ENCODE assay signal across 10 cellular contexts in the genomic region with DNA sequence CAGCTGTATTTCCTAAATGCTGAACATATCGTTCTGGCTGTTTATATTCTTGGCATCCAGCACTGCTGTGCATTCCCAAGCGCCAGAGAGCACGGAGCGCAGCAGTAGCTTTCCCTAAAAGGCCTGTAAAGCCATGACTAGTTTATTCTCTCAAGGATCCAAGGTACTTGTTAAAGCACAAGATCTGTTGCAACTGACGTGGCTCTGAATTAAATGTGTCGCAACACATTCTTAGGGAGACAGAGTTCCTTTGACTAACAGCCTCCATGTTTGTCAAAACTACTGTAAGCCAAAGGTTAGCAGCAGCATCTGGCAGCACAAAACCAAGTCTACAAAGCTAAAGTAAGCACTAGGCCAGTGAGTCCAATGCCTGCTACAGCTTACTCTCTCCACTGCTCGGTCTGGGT.
A peak's percentile ranks its signal among the peaks of the same experiment; 100 is the strongest.
DNase-seq lines count a peak whose midpoint lies in the region; ATAC-seq, FAIRE-seq and TF ChIP-seq lines count a peak whose summit lies in the region.
"Had no signal": no experiment of that assay in that cellular context is flagged by ENCODE, and none has a peak within 500 bp of the region (broad histone marks: within the 10 kb centered on the region; RNA-seq: fewer than 3 reads in every experiment).

No MANE protein-coding gene starts in this region.

- WGBS in hepatocyte (ENCODE audit: low lambda C conversion rate, missing lambda C conversion rate): 39% methylated on average over 7 of the region's 7 CpGs

- H3K9ac ChIP-seq in astrocyte (ENCODE audit: low read length): no peak overlapping the region

- no peaks in the 10 kb centered on the region for H3K9me3 ChIP-seq in astrocyte (ENCODE audit: insufficient read depth, low read depth, low read length)
- H3K9me3 ChIP-seq in hepatocyte (ENCODE audit: low read depth): no peaks in the 10 kb centered on the region

- H3K79me2 ChIP-seq in astrocyte (ENCODE audit: insufficient read depth, low read length) (no peaks in the 10 kb centered on the region), hepatocyte (no peaks in the 10 kb centered on the region)

- H3K27ac ChIP-seq in astrocyte (ENCODE audit: low read depth, low read length): peak overlapping the region; percentile 10
- peak overlapping the region; percentile 83 for H3K27ac ChIP-seq in hepatocyte

- H3K27me3 ChIP-seq in astrocyte (ENCODE audit: insufficient read depth, low read length) (no peaks in the 10 kb centered on the region), hepatocyte (no peaks in the 10 kb centered on the region)

- H3K27me3 Mint-ChIP-seq in HFFc6 (ENCODE audit: insufficient read depth) (peaks cover 4% of the 10 kb centered on the region), astrocyte (ENCODE audit: low read depth, unreplicated experiment) (no peaks in the 10 kb centered on the region)

- H3K4me1 Mint-ChIP-seq in HFFc6 (ENCODE audit: low read depth): peaks cover 24% of the 10 kb centered on the region
- H3K4me1 Mint-ChIP-seq in astrocyte (ENCODE audit: low read depth, unreplicated experiment): peaks cover 30% of the 10 kb centered on the region

- DNase-seq in HFFc6 (peak; percentile 58), astrocyte (ENCODE audit: low read depth) (peak; percentile 78), hepatocyte (ENCODE audit: low spot score) (peak; percentile 68), smooth muscle cell of the brain vasculature (ENCODE audit: low read depth, low spot score) (peak; percentile 86), ecto neural progenitor cell (ENCODE audit: low spot score) (no peak), pons (ENCODE audit: low spot score) (no peak), iPS-NIHi7 (ENCODE audit: extremely low spot score) (no peak)
- DNase-seq: H7, hypothalamus had no signal

- H3K4me1 ChIP-seq in astrocyte (ENCODE audit: insufficient read depth, low read length): peaks cover 20% of the 10 kb centered on the region
- H3K4me1 ChIP-seq in hepatocyte (ENCODE audit: insufficient read depth): peaks cover 26% of the 10 kb centered on the region

- H3K36me3 Mint-ChIP-seq in HFFc6 (ENCODE audit: low read depth): no peaks in the 10 kb centered on the region
- no peaks in the 10 kb centered on the region for H3K36me3 Mint-ChIP-seq in astrocyte (ENCODE audit: low read depth, unreplicated experiment)

- H2AFZ ChIP-seq in astrocyte (ENCODE audit: low read depth, low read length) (peak overlapping the region; percentile 48), hepatocyte (peak overlapping the region; percentile 8)

- TF ChIP-seq CTCF in HFFc6 (IDR thresholded peaks at IDR 0.05): no peak
- no peak for TF ChIP-seq CTCF in astrocyte (IDR thresholded peaks at IDR 0.05; ENCODE audit: insufficient read depth, low read depth, low read length)
- TF ChIP-seq CTCF in hepatocyte (IDR thresholded peaks at IDR 0.05; ENCODE audit: poor library complexity): no peak

- H3K4me3 Mint-ChIP-seq in HFFc6 (no peak overlapping the region), astrocyte (ENCODE audit: unreplicated experiment) (no peak overlapping the region)

- H4K20me1 ChIP-seq in astrocyte (ENCODE audit: insufficient read depth, low read length) (no peaks in the 10 kb centered on the region), hepatocyte (ENCODE audit: insufficient read depth, poor library complexity, severe bottlenecking) (no peaks in the 10 kb centered on the region)

- H3K36me3 ChIP-seq in astrocyte (ENCODE audit: insufficient read depth, low read length): no peaks in the 10 kb centered on the region
- H3K36me3 ChIP-seq in hepatocyte (replicated peaks; ENCODE audit: insufficient read depth, low read depth): no peaks in the 10 kb centered on the region

- H3K27ac Mint-ChIP-seq in HFFc6 (peak overlapping the region; percentile 66), astrocyte (ENCODE audit: unreplicated experiment) (no peak overlapping the region)

- no peak for ATAC-seq in GM18909 (IDR thresholded peaks at IDR 0.05; ENCODE audit: poor library complexity, unreplicated experiment)

- no peaks in the 10 kb centered on the region for H3K9me3 Mint-ChIP-seq in HFFc6
- H3K9me3 Mint-ChIP-seq in astrocyte (ENCODE audit: unreplicated experiment): no peaks in the 10 kb centered on the region

- H3K9me2 ChIP-seq in hepatocyte (replicated peaks; ENCODE audit: insufficient read depth): no peaks in the 10 kb centered on the region

- no peak overlapping the region for H3K4me3 ChIP-seq in astrocyte (ENCODE audit: insufficient read depth, low read depth, low read length)
- H3K4me3 ChIP-seq in hepatocyte: no peak overlapping the region

- FAIRE-seq in astrocyte (lab: Jason Lieb, UNC): no peak

- H3K4me2 ChIP-seq in astrocyte (ENCODE audit: low read length): no peak overlapping the region
- H3K4me2 ChIP-seq in hepatocyte: peak overlapping the region; percentile 55

Comparison
In these comparisons a context has a peak if more than half of its experiments do, and no peak if none do; other contexts are left out.
1. DNase-seq: peak in HFFc6 (single experiment), astrocyte (single experiment), hepatocyte (single experiment) and smooth muscle cell of the brain vasculature (single experiment); none in ecto neural progenitor cell (single experiment), pons (single experiment) and iPS-NIHi7 (single experiment).